Comparison of ENCODE assay signal across 1 cellular context in genomic region chr3:74507691-74508090, GRCh38.
TF ChIP-seq lines count a peak whose summit lies in the region.

No MANE protein-coding gene starts in this region.

TF ChIP-seq in GM23338, 12 proteins besides CTCF, POLR2A, EP300 and RAD21 (continued from another document):
- TF ChIP-seq REST (IDR thresholded peaks at IDR 0.05; ENCODE audit: unreplicated experiment), result no peak
TF ChIP-seq in GM23338: peak in this region for 0.
